Comparison of ENCODE assay signal across 8 cellular contexts in the genomic region with DNA sequence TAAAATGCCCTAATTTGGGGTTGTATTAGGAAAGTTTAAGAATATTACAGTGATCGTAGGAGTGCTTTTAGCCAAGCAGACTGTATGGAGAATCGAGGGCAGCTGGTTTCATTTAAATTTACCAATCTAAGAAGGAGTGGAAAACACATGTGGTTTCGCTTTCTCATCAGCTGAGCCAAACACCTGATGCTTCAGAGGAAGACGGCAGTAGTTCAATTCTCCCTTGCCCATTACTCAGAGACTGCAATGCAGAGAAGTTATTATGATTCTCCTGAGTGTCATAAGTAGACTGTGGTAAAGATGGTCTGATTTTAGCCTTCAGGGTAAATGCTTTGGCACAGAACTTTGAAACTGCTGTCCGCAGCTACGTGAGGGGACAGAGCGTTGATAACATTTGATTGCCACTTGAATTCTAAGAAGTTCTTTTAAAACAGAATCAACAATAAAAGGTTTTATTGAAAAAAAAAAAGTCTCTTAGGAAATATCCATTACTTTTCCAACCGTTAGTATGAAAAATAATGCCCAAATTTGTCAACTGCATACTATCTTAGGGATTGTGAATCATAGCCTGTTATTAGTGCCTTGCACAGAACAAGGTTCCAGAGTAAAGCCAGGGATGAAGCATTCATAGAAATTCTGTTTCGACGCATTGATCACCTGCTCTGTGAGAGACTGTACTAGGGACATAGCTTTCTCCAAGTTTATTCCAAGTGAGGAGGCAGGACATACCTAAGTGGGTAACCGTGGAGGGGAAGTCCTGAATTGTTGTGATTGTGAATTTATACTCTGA. TPM values are rescaled to one million over a fixed set of nuclear protein-coding genes. Genes with fewer than 3 reads are reported as not detected.
A peak's percentile ranks its signal among the peaks of the same experiment; 100 is the strongest.
DNase-seq lines count a peak whose midpoint lies in the region; FAIRE-seq and TF ChIP-seq lines count a peak whose summit lies in the region.

No MANE protein-coding gene starts in this region.

- TF ChIP-seq CTCF in endothelial cell of umbilical vein (IDR thresholded peaks at IDR 0.05; ENCODE audit: extremely low read depth in 1 of 2, insufficient read depth in 1 of 2, low read depth in 1 of 2, low read length in 2 of 2) (no peak), kidney (IDR thresholded peaks at IDR 0.05; ENCODE audit: borderline replicate concordance, extremely low read depth, insufficient read depth) (no peak), endothelial cell (IDR thresholded peaks at IDR 0.05; ENCODE audit: unreplicated experiment) (no peak)

- peak overlapping the region; percentile 62 for H3K4me2 ChIP-seq in endothelial cell of umbilical vein (ENCODE audit: insufficient read depth, low read length)

- H3K9ac ChIP-seq in endothelial cell of umbilical vein (replicated peaks; ENCODE audit: extremely low read depth, insufficient read depth, low read length) (peak overlapping the region; percentile 26), kidney (ENCODE audit: low read length in 2 of 2) (no peak overlapping the region)

- H3K4me1 Mint-ChIP-seq in endothelial cell (ENCODE audit: unreplicated experiment): peaks cover 31% of the 10 kb centered on the region

- POLR2A ChIA-PET in endothelial cell of umbilical vein (lab: Charles Lee): no interaction called here

- no peak overlapping the region for H3K27ac Mint-ChIP-seq in endothelial cell (ENCODE audit: unreplicated experiment)

- H3K36me3 ChIP-seq in endothelial cell of umbilical vein (ENCODE audit: control insufficient read depth in 2 of 2, extremely low read depth in 1 of 2, insufficient read depth in 2 of 2, low read length in 2 of 2) (peaks cover 2 to 12% of the 10 kb centered on the region in 2 experiments), kidney (ENCODE audit: control insufficient read depth in 1 of 2, insufficient read depth in 2 of 2, low read length in 2 of 2) (peaks cover 15 to 23% of the 10 kb centered on the region in 2 donors)

- TF ChIP-seq POLR2A in endothelial cell of umbilical vein (IDR thresholded peaks at IDR 0.05; ENCODE audit: low read depth, low read length): no peak

- FAIRE-seq in endothelial cell of umbilical vein (lab: Jason Lieb, UNC) (peak; percentile 8), kidney (lab: Jason Lieb, UNC) (no peak)

- no peak overlapping the region for H3K4me3 ChIP-seq in endothelial cell of umbilical vein (replicated peaks in 1 of 3; ENCODE audit: insufficient read depth in 1 of 3, low read depth in 1 of 3, low read length in 3 of 3)
- H3K4me3 ChIP-seq in skeletal muscle cell (ENCODE audit: low read depth, low read length): peak overlapping the region; percentile 21
- H3K4me3 ChIP-seq in kidney (ENCODE audit: low read length in 2 of 2): no peak overlapping the region

- dilution Hi-C loops in endothelial cell of umbilical vein (cut with MboI; ENCODE audit: extremely low pct_ligation_motif_present, low sequenced_read_pairs): loop anchor here (25.0 kb wide), 1 partner anchor 420 kb away; no protein-coding TSS in a partner anchor

- H2AFZ ChIP-seq in endothelial cell of umbilical vein (ENCODE audit: low read depth, low read length): no peak overlapping the region

- no peaks in the 10 kb centered on the region for H3K9me3 Mint-ChIP-seq in endothelial cell (ENCODE audit: unreplicated experiment)

- H3K9me3 ChIP-seq in endothelial cell of umbilical vein (replicated peaks; ENCODE audit: control insufficient read depth, insufficient read depth, low read length): no peaks in the 10 kb centered on the region
- no peaks in the 10 kb centered on the region for H3K9me3 ChIP-seq in kidney (ENCODE audit: control insufficient read depth in 1 of 2, low read length in 2 of 2)

- peaks cover 2% of the 10 kb centered on the region for H3K27me3 Mint-ChIP-seq in endothelial cell (ENCODE audit: unreplicated experiment)

- CTCF ChIA-PET in endothelial cell of umbilical vein (lab: Charles Lee): interaction anchor here (0.7 to 6.1 kb wide), 12 partner anchors 9 to 435 kb away, joined by 3 to 230 read pairs (median 3); no protein-coding TSS in a partner anchor

- no peaks in the 10 kb centered on the region for H3K9me1 ChIP-seq in endothelial cell of umbilical vein (replicated peaks; ENCODE audit: control insufficient read depth, extremely low read depth, insufficient read depth, low read length)

- H3K79me2 ChIP-seq in endothelial cell of umbilical vein (ENCODE audit: control insufficient read depth, insufficient read depth, low read length): no peaks in the 10 kb centered on the region

- peaks cover 44% of the 10 kb centered on the region for H3K4me1 ChIP-seq in endothelial cell of umbilical vein (ENCODE audit: control insufficient read depth, extremely low read depth, insufficient read depth, low read length)
- H3K4me1 ChIP-seq in kidney (ENCODE audit: control insufficient read depth in 1 of 2, insufficient read depth in 1 of 2, low read depth in 1 of 2, low read length in 2 of 2): peaks cover 14 to 22% of the 10 kb centered on the region in 2 donors

- no peaks in the 10 kb centered on the region for H3K27me3 ChIP-seq in endothelial cell of umbilical vein (ENCODE audit: control insufficient read depth in 2 of 2, insufficient read depth in 2 of 2, low read length in 2 of 2)

- BruUV-seq in endothelial cell of umbilical vein (replicated peaks; lab: Mats Ljungman, UMichigan): no TSS peak

- intact Hi-C loops in endothelial cell of umbilical vein (cut with micrococcal nuclease): loop anchor here (1.0 kb wide), 4 partner anchors 26 to 456 kb away; partner anchors contain the start of genes LRRC28 and LYSMD4
- intact Hi-C loops in kidney (cut with DNase I): loop anchor here (5.0 kb wide), 1 partner anchor 420 kb away; no protein-coding TSS in a partner anchor

- H3K4me3 Mint-ChIP-seq in endothelial cell (ENCODE audit: unreplicated experiment): no peak overlapping the region

- H3K36me3 Mint-ChIP-seq in endothelial cell (ENCODE audit: low read depth, unreplicated experiment): peaks cover 17% of the 10 kb centered on the region

- H3K27ac ChIP-seq in endothelial cell of umbilical vein (ENCODE audit: insufficient read depth, low read depth, low read length): peak overlapping the region; percentile 60
- H3K27ac ChIP-seq in kidney (ENCODE audit: low read depth in 2 of 2, low read length in 2 of 2): no peak overlapping the region

- no peaks in the 10 kb centered on the region for H4K20me1 ChIP-seq in endothelial cell of umbilical vein (replicated peaks; ENCODE audit: control insufficient read depth, extremely low read depth, insufficient read depth, low read length)

- peak; percentile 84 for DNase-seq in ELR (ENCODE audit: low read depth)
- DNase-seq in RPMI7951 (ENCODE audit: low read depth): peak; percentile 90
- DNase-seq in endothelial cell of umbilical vein (ENCODE audit: low read depth, low spot score): peak; percentile 28
- no peak for DNase-seq in skeletal muscle cell (ENCODE audit: low read depth)
- DNase-seq in islet precursor cell: no peak
- DNase-seq in NCI-H345 treated with DMSO at 0.1 percent for 48 hours (lab: John Stamatoyannopoulos, UW; ENCODE audit: unreplicated experiment): no peak
- no peak for DNase-seq in kidney
- DNase-seq in endothelial cell (ENCODE audit: low spot score): no peak

TF ChIP-seq in endothelial cell of umbilical vein, 7 proteins besides CTCF, POLR2A, EP300 and RAD21:
- TF ChIP-seq FOS (IDR thresholded peaks at IDR 0.05; ENCODE audit: borderline replicate concordance, insufficient read depth, low read length): no peak
- TF ChIP-seq JUN (IDR thresholded peaks at IDR 0.05; ENCODE audit: borderline replicate concordance, insufficient read depth, insufficient read length, low read depth): no peak

RNA-seq across cellular contexts. Expression of gene LYSMD4, which starts 25.6 kb away (rescaled TPM):
- 5.4 and 9.4 TPM in 2 replicates for total RNA-seq in RPMI7951 (2014; rRNA removed; shearing (Covaris generic))
- total RNA-seq in endothelial cell of umbilical vein: 7.0 and 8.4 TPM in 2 replicates
- 6.9 and 7.1 TPM in 2 replicates for polyA plus RNA-seq in endothelial cell of umbilical vein
- polyA plus RNA-seq in endothelial cell of umbilical vein (2011; cell fraction: cytosol; rRNA removed): 5.1 and 6.4 TPM in 2 replicates
- 15.1 and 16.9 TPM in 2 replicates for polyA plus RNA-seq in endothelial cell of umbilical vein (2011; cell fraction: nucleus; rRNA removed)
- 4.2 and 7.1 TPM in 2 replicates for polyA plus RNA-seq in endothelial cell of umbilical vein (2012)
- 6.5 and 8.5 TPM in 2 replicates for polyA minus RNA-seq in endothelial cell of umbilical vein
- 4.9 TPM for polyA minus RNA-seq in endothelial cell of umbilical vein (2011; cell fraction: cytosol; rRNA and poly(A)+ RNA removed)
- 5.0 and 6.2 TPM in 2 replicates for polyA minus RNA-seq in endothelial cell of umbilical vein (2011; cell fraction: nucleus; rRNA and poly(A)+ RNA removed)
- 8.6 TPM for total RNA-seq in kidney
- 4.9 TPM for polyA plus RNA-seq in kidney (ENCODE audit: insufficient read depth, low read depth, low replicate concordance)
- total RNA-seq in endothelial cell (ENCODE audit: unreplicated experiment): 13.1 TPM

Comparison
In these comparisons a context has a peak if more than half of its experiments do, and no peak if none do; other contexts are left out.
1. DNase-seq: peak in ELR (single experiment), RPMI7951 (single experiment) and endothelial cell of umbilical vein (single experiment); none in skeletal muscle cell (single experiment), islet precursor cell (single experiment), NCI-H345 treated with DMSO at 0.1 percent for 48 hours (single experiment), kidney (single experiment) and endothelial cell (single experiment).